8 cellular contexts compared by ENCODE assay signal in the genomic region with DNA sequence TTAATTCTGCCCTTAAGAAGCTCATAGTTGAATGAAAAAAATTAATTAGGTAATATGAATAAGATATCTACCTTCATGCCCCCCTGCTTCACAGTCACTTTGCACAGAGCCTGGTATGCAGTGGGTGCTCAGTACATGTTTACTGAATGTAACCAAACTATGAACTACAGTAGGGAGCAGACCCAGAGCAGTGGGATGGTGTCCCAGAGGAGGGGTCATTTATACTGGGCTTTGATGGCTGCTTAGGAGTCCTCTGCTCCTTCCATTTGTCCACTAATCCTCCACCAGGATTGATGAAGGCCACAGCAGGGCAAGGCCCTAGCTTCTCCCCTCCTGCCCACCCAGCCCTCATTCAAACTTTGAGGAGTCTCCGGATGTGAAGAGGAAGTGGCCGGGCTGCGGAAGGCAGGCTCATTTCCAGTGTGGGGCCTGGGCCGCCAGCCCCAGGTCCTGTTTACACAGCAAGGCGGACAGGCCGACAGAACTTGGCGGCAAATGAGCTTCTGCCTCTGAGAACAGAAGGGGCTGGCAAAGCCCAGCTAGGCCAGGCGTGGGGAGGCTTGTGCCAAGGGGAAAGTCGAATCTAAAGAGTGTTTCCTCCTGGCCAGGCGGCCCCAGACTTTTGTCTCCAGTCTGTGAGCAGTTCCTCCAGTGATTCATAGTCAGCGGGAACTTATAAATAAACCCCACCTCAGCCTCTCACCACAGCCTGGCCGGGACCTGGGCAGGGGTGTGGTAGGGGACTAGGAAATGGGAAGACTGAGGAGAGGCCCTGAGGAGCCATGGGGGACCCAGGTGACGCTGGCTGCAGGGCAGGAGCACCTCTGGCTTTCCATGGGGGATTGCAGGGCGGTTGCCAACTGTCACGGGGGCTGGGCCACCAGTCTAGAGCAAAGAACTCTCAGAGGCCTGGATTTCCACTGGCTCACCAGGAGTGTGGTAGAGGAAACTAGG.
DNase-seq lines count a peak whose midpoint lies in the region; ATAC-seq lines count a peak whose summit lies in the region.

No MANE protein-coding gene starts in this region.

- H3K4me3 Mint-ChIP-seq in stimulated activated effector memory CD8-positive, alpha-beta T cell treated with anti-CD3 and anti-CD28 coated beads, Interleukin-12 subunit alpha, Interleukin-12 subunit beta, amount 100 ng/mL, for 72 hours = no peak overlapping the region
- no peak overlapping the region for H3K4me3 Mint-ChIP-seq in activated T-cell treated with anti-CD3 and anti-CD28 coated beads, Interleukin-2, amount 50 U/mL, for 24 hours

- peaks cover 5% of the 10 kb centered on the region for H3K4me1 Mint-ChIP-seq in stimulated activated effector memory CD8-positive, alpha-beta T cell treated with anti-CD3 and anti-CD28 coated beads, Interleukin-12 subunit alpha, Interleukin-12 subunit beta, amount 100 ng/mL, for 72 hours
- peaks cover 6% of the 10 kb centered on the region for H3K4me1 Mint-ChIP-seq in activated T-cell treated with anti-CD3 and anti-CD28 coated beads, Interleukin-2, amount 50 U/mL, for 24 hours (ENCODE audit: low read depth)

- H3K9me3 Mint-ChIP-seq in stimulated activated effector memory CD8-positive, alpha-beta T cell treated with anti-CD3 and anti-CD28 coated beads, Interleukin-12 subunit alpha, Interleukin-12 subunit beta, amount 100 ng/mL, for 72 hours = no peaks in the 10 kb centered on the region
- H3K9me3 Mint-ChIP-seq in activated T-cell treated with anti-CD3 and anti-CD28 coated beads, Interleukin-2, amount 50 U/mL, for 24 hours = no peaks in the 10 kb centered on the region

- peak; percentile 96 for DNase-seq in KBM-7
- peak; percentile 93 for DNase-seq in astrocyte of the hippocampus (ENCODE audit: low read depth, low spot score)
- DNase-seq in kidney tubule cell (ENCODE audit: low spot score) = peak; percentile 47
- DNase-seq in stimulated activated effector memory CD8-positive, alpha-beta T cell treated with anti-CD3 and anti-CD28 coated beads, Interleukin-12 subunit alpha, Interleukin-12 subunit beta, amount 100 ng/mL, for 72 hours (ENCODE audit: low spot score in 2 of 2) = no peak
- no peak for DNase-seq in SW480 (ENCODE audit: low spot score)
- DNase-seq in activated T-cell treated with anti-CD3 and anti-CD28 coated beads, Interleukin-2, amount 50 U/mL, for 24 hours = no peak
- DNase-seq in retina = no peak

- peak overlapping the region; percentile 32 for H3K27ac Mint-ChIP-seq in stimulated activated effector memory CD8-positive, alpha-beta T cell treated with anti-CD3 and anti-CD28 coated beads, Interleukin-12 subunit alpha, Interleukin-12 subunit beta, amount 100 ng/mL, for 72 hours
- H3K27ac Mint-ChIP-seq in activated T-cell treated with anti-CD3 and anti-CD28 coated beads, Interleukin-2, amount 50 U/mL, for 24 hours = no peak overlapping the region

- in situ Hi-C loops in KBM-7 (cut with MboI; ENCODE audit: low pct_unique_long_range_greater_than_20kb, low sequenced_read_pairs) = no loop called here

- H3K36me3 Mint-ChIP-seq in stimulated activated effector memory CD8-positive, alpha-beta T cell treated with anti-CD3 and anti-CD28 coated beads, Interleukin-12 subunit alpha, Interleukin-12 subunit beta, amount 100 ng/mL, for 72 hours = no peaks in the 10 kb centered on the region
- no peaks in the 10 kb centered on the region for H3K36me3 Mint-ChIP-seq in activated T-cell treated with anti-CD3 and anti-CD28 coated beads, Interleukin-2, amount 50 U/mL, for 24 hours (ENCODE audit: low read depth)

- no peak for ATAC-seq in stimulated activated effector memory CD8-positive, alpha-beta T cell treated with anti-CD3 and anti-CD28 coated beads, Interleukin-12 subunit alpha, Interleukin-12 subunit beta, amount 100 ng/mL, for 72 hours
- no peak for ATAC-seq in HG02588 (IDR thresholded peaks at IDR 0.05; ENCODE audit: unreplicated experiment)

- peaks cover 30% of the 10 kb centered on the region for H3K27me3 Mint-ChIP-seq in activated T-cell treated with anti-CD3 and anti-CD28 coated beads, Interleukin-2, amount 50 U/mL, for 24 hours

Comparison
In these comparisons a context has a peak if more than half of its experiments do, and no peak if none do; other contexts are left out.
1. DNase-seq: peak in KBM-7 (single experiment), astrocyte of the hippocampus (single experiment) and kidney tubule cell (single experiment); none in stimulated activated effector memory CD8-positive, alpha-beta T cell treated with anti-CD3 and anti-CD28 coated beads, Interleukin-12 subunit alpha, Interleukin-12 subunit beta, amount 100 ng/mL, for 72 hours (0 of 2), SW480 (single experiment), activated T-cell treated with anti-CD3 and anti-CD28 coated beads, Interleukin-2, amount 50 U/mL, for 24 hours (single experiment) and retina (single experiment).